Comparison of ENCODE assay signal across 17 cellular contexts in the genomic region with DNA sequence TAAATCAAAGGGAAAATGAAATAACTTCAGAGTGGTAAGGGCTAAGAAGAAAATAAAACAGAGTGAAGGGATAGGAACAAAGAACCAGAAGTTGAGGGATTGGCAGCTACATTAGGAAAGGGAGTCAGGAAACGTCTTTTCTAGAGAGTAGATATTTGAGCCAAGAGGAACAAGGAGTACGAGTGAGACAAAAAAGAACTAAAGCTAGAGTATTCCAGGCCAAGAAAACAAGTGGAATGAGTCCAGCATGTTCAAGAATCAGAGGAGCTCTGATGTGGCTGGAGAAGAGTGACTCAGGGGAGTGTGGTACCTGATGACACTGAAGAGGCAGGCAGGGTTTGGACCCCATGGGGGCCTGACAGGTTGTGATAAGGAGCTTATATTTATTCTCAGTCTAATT.
"Had no signal": no experiment of that assay in that cellular context is flagged by ENCODE, and none has a peak within 500 bp of the region (broad histone marks: within the 10 kb centered on the region; RNA-seq: fewer than 3 reads in every experiment).

No MANE protein-coding gene starts in this region.

- H3K27me3 ChIP-seq: esophagus squamous epithelium, ovary, right lobe of liver, thyroid gland, vagina had no signal

- H3K27ac ChIP-seq: coronary artery, esophagus squamous epithelium, ovary, right lobe of liver, thyroid gland, vagina had no signal

- H3K27ac Mint-ChIP-seq: natural killer cell; stimulated activated naive B cell treated with anti-CD40 and anti-IgM and Interleukin-4, amounts not matched to agents 10 μg/mL and 1 μg/mL and 100 μg/mL, for 72 hours; stimulated activated naive CD8-positive, alpha-beta T cell treated with anti-CD3 and anti-CD28 coated beads, Interleukin-15, Interleukin-2, amounts not matched to agents 100 ng/mL and 50 ng/mL, for 24 hours had no signal

- H3K4me3 ChIP-seq: coronary artery, esophagus squamous epithelium, ovary, right lobe of liver, thyroid gland, vagina had no signal

- H3K4me1 Mint-ChIP-seq: natural killer cell; stimulated activated naive B cell treated with anti-CD40 and anti-IgM and Interleukin-4, amounts not matched to agents 10 μg/mL and 1 μg/mL and 100 μg/mL, for 72 hours had no signal

- H3K4me1 ChIP-seq: esophagus squamous epithelium, right lobe of liver, thyroid gland, vagina had no signal

- H3K4me3 Mint-ChIP-seq: natural killer cell; stimulated activated naive B cell treated with anti-CD40 and anti-IgM and Interleukin-4, amounts not matched to agents 10 μg/mL and 1 μg/mL and 100 μg/mL, for 72 hours; stimulated activated naive CD8-positive, alpha-beta T cell treated with anti-CD3 and anti-CD28 coated beads, Interleukin-15, Interleukin-2, amounts not matched to agents 100 ng/mL and 50 ng/mL, for 24 hours had no signal

- H3K9me3 ChIP-seq: esophagus squamous epithelium, ovary, right lobe of liver, thyroid gland, vagina had no signal

- H3K27me3 Mint-ChIP-seq: stimulated activated naive B cell treated with anti-CD40 and anti-IgM and Interleukin-4, amounts not matched to agents 10 μg/mL and 1 μg/mL and 100 μg/mL, for 72 hours; stimulated activated naive CD8-positive, alpha-beta T cell treated with anti-CD3 and anti-CD28 coated beads, Interleukin-15, Interleukin-2, amounts not matched to agents 100 ng/mL and 50 ng/mL, for 24 hours had no signal

- DNase-seq: dermis blood vessel endothelial cell; effector memory CD4-positive, alpha-beta T cell; erythroblast; esophagus squamous epithelium; kidney; natural killer cell; occipital lobe; ovary; right lobe of liver; small intestine; stimulated activated CD4-positive, alpha-beta T cell treated with anti-CD3 and anti-CD28 coated beads, Interleukin-15, amount 100 ng/mL, for 24 hours; stimulated activated CD4-positive, alpha-beta T cell treated with anti-CD3 and anti-CD28 coated beads, Interleukin-2, amount 100 ng/mL, for 48 hours; stimulated activated naive B cell treated with anti-CD40 and anti-IgM and Interleukin-4, amounts not matched to agents 10 μg/mL and 1 μg/mL and 100 μg/mL, for 72 hours; thyroid gland had no signal

- H3K36me3 ChIP-seq: ovary, right lobe of liver had no signal

- H3K9me3 Mint-ChIP-seq: natural killer cell; stimulated activated naive CD8-positive, alpha-beta T cell treated with anti-CD3 and anti-CD28 coated beads, Interleukin-15, Interleukin-2, amounts not matched to agents 100 ng/mL and 50 ng/mL, for 24 hours had no signal
